Comparison of ENCODE assay signal across 16 cellular contexts in the genomic region with DNA sequence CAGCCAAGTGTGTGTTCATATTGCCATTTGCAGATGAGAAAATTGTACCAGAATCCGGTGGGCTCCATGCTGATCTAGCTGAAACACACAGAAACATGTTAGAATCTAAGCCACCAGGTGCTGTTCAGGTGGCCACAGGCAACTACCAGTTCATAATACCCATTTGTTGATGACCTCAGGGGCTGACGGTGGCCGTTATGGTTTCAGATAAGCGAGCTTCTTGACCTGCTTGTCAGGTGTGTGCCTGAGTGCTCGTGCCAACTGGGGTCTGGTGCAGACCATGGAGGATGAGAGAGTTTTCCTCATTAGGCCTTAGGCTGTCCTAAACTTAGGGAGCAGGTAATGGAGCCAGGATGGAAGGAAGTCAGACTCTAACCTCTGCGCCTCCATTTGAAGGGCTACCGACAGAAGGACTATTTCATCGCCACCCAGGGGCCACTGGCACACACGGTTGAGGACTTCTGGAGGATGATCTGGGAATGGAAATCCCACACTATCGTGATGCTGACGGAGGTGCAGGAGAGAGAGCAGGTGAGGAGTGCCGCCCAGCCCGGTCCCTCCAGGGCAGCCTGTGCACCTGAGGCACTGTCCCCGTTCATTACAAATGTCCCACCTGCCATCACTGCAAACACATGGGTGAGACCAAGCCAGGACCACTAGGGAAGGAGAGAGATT. TPM values are rescaled to one million over a fixed set of nuclear protein-coding genes. Genes with fewer than 3 reads are reported as not detected.
A peak's percentile ranks its signal among the peaks of the same experiment; 100 is the strongest.
DNase-seq lines count a peak whose midpoint lies in the region; ATAC-seq, FAIRE-seq and TF ChIP-seq lines count a peak whose summit lies in the region.
"Had no signal": no experiment of that assay in that cellular context is flagged by ENCODE, and none has a peak within 500 bp of the region (broad histone marks: within the 10 kb centered on the region; RNA-seq: fewer than 3 reads in every experiment).

No MANE protein-coding gene starts in this region.

- no peak overlapping the region for H2AFZ ChIP-seq in PC-9

- BruUV-seq in PC-9 (replicated peaks; lab: Mats Ljungman, UMichigan) = no TSS peak

- no peak for FAIRE-seq in kidney (lab: Jason Lieb, UNC)
- FAIRE-seq: A549, GM12891 had no signal

- H3K27me3 ChIP-seq in PC-9 (ENCODE audit: insufficient read depth, low read depth) = no peaks in the 10 kb centered on the region
- H3K27me3 ChIP-seq: Peyer's patch had no signal

- H3K9me2 ChIP-seq in PC-9 (ENCODE audit: insufficient read depth) = no peaks in the 10 kb centered on the region

- TF ChIP-seq CTCF in kidney (IDR thresholded peaks at IDR 0.05; ENCODE audit: borderline replicate concordance, extremely low read depth, insufficient read depth) = no peak
- TF ChIP-seq CTCF in PC-9 (conservative IDR thresholded peaks at IDR 0.05) = no peak

- CTCF ChIA-PET in PC-9 (lab: Charles Lee) = no interaction called here

- no peak overlapping the region for H3K27ac ChIP-seq in kidney (ENCODE audit: low read depth in 2 of 2, low read length in 2 of 2)
- no peak overlapping the region for H3K27ac ChIP-seq in PC-9
- H3K27ac ChIP-seq: A549, Peyer's patch had no signal

- no peak overlapping the region for H3K4me2 ChIP-seq in PC-9
- H3K4me2 ChIP-seq: A549 had no signal

- POLR2A ChIA-PET in PC-9 (lab: Charles Lee; ENCODE audit: unreplicated experiment) = no interaction called here

- no peak for ATAC-seq in Right ventricle myocardium inferior
- no peak for ATAC-seq in sciatic nerve
- ATAC-seq: A549 had no signal

- H3K4me3 ChIP-seq in kidney (ENCODE audit: low read length in 2 of 2) (no peak overlapping the region), PC-9 (no peak overlapping the region)
- H3K4me3 ChIP-seq: A549, Peyer's patch had no signal

- H3K4me1 ChIP-seq in kidney (ENCODE audit: control insufficient read depth in 1 of 2, insufficient read depth in 1 of 2, low read depth in 1 of 2, low read length in 2 of 2) (peaks cover 0 to 2% of the 10 kb centered on the region in 2 donors), PC-9 (replicated peaks; ENCODE audit: insufficient read depth) (no peaks in the 10 kb centered on the region)
- H3K4me1 ChIP-seq: A549, Peyer's patch had no signal

- H3K36me3 ChIP-seq in kidney (ENCODE audit: control insufficient read depth in 1 of 2, insufficient read depth in 2 of 2, low read length in 2 of 2) (peaks cover 2 to 12% of the 10 kb centered on the region in 2 donors), PC-9 (ENCODE audit: low read depth) (no peaks in the 10 kb centered on the region)

- intact Hi-C loops in Right ventricle myocardium inferior (cut with DNase I) (no loop called here), cardiac septum (cut with DNase I) (no loop called here), kidney (cut with DNase I) (no loop called here), sciatic nerve (cut with DNase I) (no loop called here), PC-9 (cut with micrococcal nuclease; ENCODE audit: unreplicated experiment) (no loop called here)

- peak; percentile 49 for DNase-seq in Right ventricle myocardium inferior (ENCODE audit: missing footprints)
- no peak for DNase-seq in cardiac septum (ENCODE audit: low spot score)
- peak; percentile 40 for DNase-seq in kidney
- DNase-seq in sciatic nerve (ENCODE audit: low spot score) = peak; percentile 25
- DNase-seq in NCI-H1436 treated with DMSO at 0.1 percent for 48 hours (lab: John Stamatoyannopoulos, UW) = no peak
- DNase-seq in PC-9 = no peak
- DNase-seq in NCI-H526 (lab: John Stamatoyannopoulos, UW) = no peak
- DNase-seq: CD8-positive, alpha-beta memory T cell; GOT3; MM.1S; NCI-H1092 treated with DMSO at 0.1 percent for 48 hours; NCI-H2081 treated with DMSO at 0.1 percent for 48 hours; NCI-H446 treated with DMSO at 0.1 percent for 48 hours had no signal

- no peaks in the 10 kb centered on the region for H3K79me2 ChIP-seq in PC-9 (ENCODE audit: low read depth)

- H3K9ac ChIP-seq in kidney (ENCODE audit: low read length in 2 of 2) = no peak overlapping the region

- H3F3A ChIP-seq in PC-9 (ENCODE audit: insufficient read depth, low read depth) = no peaks in the 10 kb centered on the region

- no peaks in the 10 kb centered on the region for H4K20me1 ChIP-seq in PC-9 (ENCODE audit: insufficient read depth)

- no peaks in the 10 kb centered on the region for H3K9me3 ChIP-seq in kidney (ENCODE audit: control insufficient read depth in 1 of 2, low read length in 2 of 2)
- H3K9me3 ChIP-seq in PC-9 (ENCODE audit: insufficient read depth, low read depth) = no peaks in the 10 kb centered on the region
- H3K9me3 ChIP-seq: A549, Peyer's patch had no signal

RNA-seq across cellular contexts. Expression of a gene that starts 53.1 kb away (rescaled TPM):
- 2.1 TPM for total RNA-seq in Right ventricle myocardium inferior
- 1.1 TPM for total RNA-seq in cardiac septum
- total RNA-seq in kidney = 2.4 TPM
- 0.04 TPM for polyA plus RNA-seq in kidney (ENCODE audit: insufficient read depth, low read depth, low replicate concordance)
- 1.3 TPM for total RNA-seq in sciatic nerve
- total RNA-seq in PC-9 (2021) = 75.2 and 114 TPM in 2 replicates

Comparison
In these comparisons a context has a peak if more than half of its experiments do, and no peak if none do; other contexts are left out.
1. DNase-seq: peak in Right ventricle myocardium inferior (single experiment), kidney (single experiment) and sciatic nerve (single experiment); none in cardiac septum (single experiment), NCI-H1436 treated with DMSO at 0.1 percent for 48 hours (single experiment), PC-9 (0 of 2) and NCI-H526 (0 of 2).
2. RNA of a gene that starts 53.1 kb away (total RNA-seq): 75.2 to 114 TPM in PC-9; 2.4 TPM in kidney (single experiment), 2.1 TPM in Right ventricle myocardium inferior (single experiment), 1.3 TPM in sciatic nerve (single experiment) and 1.1 TPM in cardiac septum (single experiment); every median in the first group is over 10 times any median in the second.